ENCODE assay signal across 1 cellular context in genomic region chr19:10928563-10929401, GRCh38.
TF ChIP-seq lines count a peak whose summit lies in the region.

TIMM29 (plus strand) TSS chr19:10928811; CDS start chr19:10928823, 12 bp downstream.
YIPF2 (minus strand) TSS chr19:10928639; CDS start chr19:10928410, 229 bp downstream.

TF ChIP-seq in K562, 482 proteins besides CTCF, POLR2A, EP300 and RAD21 (continued from another document and continues in another):
- TF ChIP-seq ZHX1 (conservative IDR thresholded peaks at IDR 0.05; ENCODE audit: low read length) (peak; percentile 60; the same call in 1 of the 2 replicates), MAX (CRISPR knock-in tag; IDR thresholded peaks at IDR 0.05) (peak; percentile 54), TEAD4 (IDR thresholded peaks at IDR 0.05; ENCODE audit: low read length) (peak; percentile 13; the same call in 1 of the 2 replicates), TEAD4 (CRISPR knock-in tag; IDR thresholded peaks at IDR 0.05; ENCODE audit: borderline replicate concordance) (no peak; the same call in 1 of the 2 replicates), ETV6 (IDR thresholded peaks at IDR 0.05; ENCODE audit: borderline replicate concordance in 1 of 2, low read depth in 2 of 2, low read length in 1 of 2) (0 out of 4 replicates have a peak, but pooled peaks of 1 of the 2 experiments have one; percentile 26), ETV6 (CRISPR knock-in tag; IDR thresholded peaks at IDR 0.05; ENCODE audit: borderline replicate concordance) (no peak), NFRKB (IDR thresholded peaks at IDR 0.05; ENCODE audit: low read depth) (peak; percentile 77), ELF1 (tag; IDR thresholded peaks at IDR 0.05) (peak; percentile 91), SRSF7 (optimal IDR thresholded peaks at IDR 0.05; ENCODE audit: low read depth, low read length) (no peak), ZFP36 (IDR thresholded peaks at IDR 0.05; ENCODE audit: low read depth, low read length, partially characterized antibody) (peak; percentile 18), DACH1 (IDR thresholded peaks at IDR 0.05; ENCODE audit: partially characterized antibody) (no peak), TOE1 (IDR thresholded peaks at IDR 0.05; ENCODE audit: borderline replicate concordance) (peak; percentile 70), TOE1 (CRISPR knock-in tag; IDR thresholded peaks at IDR 0.05; ENCODE audit: borderline replicate concordance, low read depth) (no peak), E2F6 (IDR thresholded peaks at IDR 0.05; ENCODE audit: borderline replicate concordance in 1 of 2, extremely low read depth in 1 of 2, insufficient read depth in 1 of 2, insufficient read length in 1 of 2, low read depth in 1 of 2, low read length in 1 of 2, poor library complexity in 1 of 2, severe bottlenecking in 1 of 2) (peak in 1 of 2 experiments; percentile 43), TRIM24 (IDR thresholded peaks at IDR 0.05) (peak in 1 of 2 experiments; percentile 98; a peak in 2 of 4 replicates), OTX1 (CRISPR knock-in tag; IDR thresholded peaks at IDR 0.05) (0 out of 2 replicates have a peak, but pooled peaks have one; percentile 7), BRF1 (IDR thresholded peaks at IDR 0.05; ENCODE audit: borderline replicate concordance, extremely low read depth, insufficient read length) (no peak), ETS1 (conservative IDR thresholded peaks at IDR 0.05; ENCODE audit: control insufficient read depth, low read depth, low read length) (no peak), SRSF3 (IDR thresholded peaks at IDR 0.05; ENCODE audit: insufficient read depth, low read length) (no peak), FUS (optimal IDR thresholded peaks at IDR 0.05; ENCODE audit: low read depth, low read length) (peak; percentile 39), KAT2B (IDR thresholded peaks at IDR 0.05; ENCODE audit: low read depth, low read length) (no peak), ZSCAN32 (CRISPR knock-in tag; IDR thresholded peaks at IDR 0.05) (0 out of 2 replicates have a peak, but pooled peaks have one; percentile 4), SPI1 (IDR thresholded peaks at IDR 0.05; ENCODE audit: borderline replicate concordance, low read depth, low read length) (peak; percentile 45; the same call in 1 of the 2 replicates), CTBP1 (IDR thresholded peaks at IDR 0.05; ENCODE audit: borderline replicate concordance) (peak; percentile 70), ZNF133 (CRISPR knock-in tag; IDR thresholded peaks at IDR 0.05) (no peak), ADNP (tag; IDR thresholded peaks at IDR 0.05) (no peak), NR2C2 (CRISPR knock-in tag; IDR thresholded peaks at IDR 0.05) (no peak), NR2C2 (tag; IDR thresholded peaks at IDR 0.05) (peak; percentile 78; the same call in 1 of the 2 replicates), FOXK2 (conservative IDR thresholded peaks at IDR 0.05 in 1 of 2, IDR thresholded peaks at IDR 0.05 in 1 of 2; ENCODE audit: low read depth in 2 of 2) (peak; percentile 99 to 100), POLR2AphosphoS5 (IDR thresholded peaks at IDR 0.05; ENCODE audit: control insufficient read depth, insufficient read depth, low read depth, low read length) (peak; percentile 70; the same call in 1 of the 2 replicates), ZC3H11A (IDR thresholded peaks at IDR 0.05; ENCODE audit: low read depth, low read length) (0 out of 2 replicates have a peak, but pooled peaks have one; percentile 68), ZNF717 (CRISPR knock-in tag; IDR thresholded peaks at IDR 0.05) (no peak), MNT (conservative IDR thresholded peaks at IDR 0.05) (peak; percentile 83 to 88), CBX5 (IDR thresholded peaks at IDR 0.05; ENCODE audit: borderline replicate concordance, low read depth) (no peak), BHLHE40 (IDR thresholded peaks at IDR 0.05; ENCODE audit: low read length) (peak; percentile 19; the same call in 1 of the 2 replicates), COPS2 (conservative IDR thresholded peaks at IDR 0.05) (no peak), ESRRA (IDR thresholded peaks at IDR 0.05; ENCODE audit: borderline replicate concordance, low read depth) (peak; percentile 80), EP400 (IDR thresholded peaks at IDR 0.05) (peak; percentile 95), ZNF764 (CRISPR knock-in tag; IDR thresholded peaks at IDR 0.05; ENCODE audit: low read depth) (no peak), MYC (IDR thresholded peaks at IDR 0.05; ENCODE audit: low read depth, low read length) (peak; percentile 51; the same call in 1 of the 2 replicates), MYC (CRISPR knock-in tag; IDR thresholded peaks at IDR 0.05; ENCODE audit: borderline replicate concordance, low read depth) (no peak), ELF2 (CRISPR knock-in tag; IDR thresholded peaks at IDR 0.05) (peak; percentile 96), CCAR2 (IDR thresholded peaks at IDR 0.05; ENCODE audit: low read depth, low read length) (no peak), RFX7 (CRISPR knock-in tag; IDR thresholded peaks at IDR 0.05) (no peak), SMAD3 (CRISPR knock-in tag; conservative IDR thresholded peaks at IDR 0.05) (no peak), GABPB1 (CRISPR knock-in tag; IDR thresholded peaks at IDR 0.05) (peak; percentile 100), HNRNPK (IDR thresholded peaks at IDR 0.05; ENCODE audit: low read depth, low read length, poor library complexity, severe bottlenecking) (no peak), SIN3B (IDR thresholded peaks at IDR 0.05; ENCODE audit: low read depth) (peak; percentile 98), CBX3 (IDR thresholded peaks at IDR 0.05; ENCODE audit: borderline replicate concordance in 1 of 2, low read length in 2 of 2) (peak in 1 of 2 experiments; percentile 61; a peak in 1 of 3 replicates)
- TF ChIP-seq, protein P1, sequence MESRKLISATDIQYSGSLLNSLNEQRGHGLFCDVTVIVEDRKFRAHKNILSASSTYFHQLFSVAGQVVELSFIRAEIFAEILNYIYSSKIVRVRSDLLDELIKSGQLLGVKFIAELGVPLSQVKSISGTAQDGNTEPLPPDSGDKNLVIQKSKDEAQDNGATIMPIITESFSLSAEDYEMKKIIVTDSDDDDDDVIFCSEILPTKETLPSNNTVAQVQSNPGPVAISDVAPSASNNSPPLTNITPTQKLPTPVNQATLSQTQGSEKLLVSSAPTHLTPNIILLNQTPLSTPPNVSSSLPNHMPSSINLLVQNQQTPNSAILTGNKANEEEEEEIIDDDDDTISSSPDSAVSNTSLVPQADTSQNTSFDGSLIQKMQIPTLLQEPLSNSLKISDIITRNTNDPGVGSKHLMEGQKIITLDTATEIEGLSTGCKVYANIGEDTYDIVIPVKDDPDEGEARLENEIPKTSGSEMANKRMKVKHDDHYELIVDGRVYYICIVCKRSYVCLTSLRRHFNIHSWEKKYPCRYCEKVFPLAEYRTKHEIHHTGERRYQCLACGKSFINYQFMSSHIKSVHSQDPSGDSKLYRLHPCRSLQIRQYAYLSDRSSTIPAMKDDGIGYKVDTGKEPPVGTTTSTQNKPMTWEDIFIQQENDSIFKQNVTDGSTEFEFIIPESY (CRISPR knock-in tag; IDR thresholded peaks at IDR 0.05): no peak
- TF ChIP-seq, protein P2, sequence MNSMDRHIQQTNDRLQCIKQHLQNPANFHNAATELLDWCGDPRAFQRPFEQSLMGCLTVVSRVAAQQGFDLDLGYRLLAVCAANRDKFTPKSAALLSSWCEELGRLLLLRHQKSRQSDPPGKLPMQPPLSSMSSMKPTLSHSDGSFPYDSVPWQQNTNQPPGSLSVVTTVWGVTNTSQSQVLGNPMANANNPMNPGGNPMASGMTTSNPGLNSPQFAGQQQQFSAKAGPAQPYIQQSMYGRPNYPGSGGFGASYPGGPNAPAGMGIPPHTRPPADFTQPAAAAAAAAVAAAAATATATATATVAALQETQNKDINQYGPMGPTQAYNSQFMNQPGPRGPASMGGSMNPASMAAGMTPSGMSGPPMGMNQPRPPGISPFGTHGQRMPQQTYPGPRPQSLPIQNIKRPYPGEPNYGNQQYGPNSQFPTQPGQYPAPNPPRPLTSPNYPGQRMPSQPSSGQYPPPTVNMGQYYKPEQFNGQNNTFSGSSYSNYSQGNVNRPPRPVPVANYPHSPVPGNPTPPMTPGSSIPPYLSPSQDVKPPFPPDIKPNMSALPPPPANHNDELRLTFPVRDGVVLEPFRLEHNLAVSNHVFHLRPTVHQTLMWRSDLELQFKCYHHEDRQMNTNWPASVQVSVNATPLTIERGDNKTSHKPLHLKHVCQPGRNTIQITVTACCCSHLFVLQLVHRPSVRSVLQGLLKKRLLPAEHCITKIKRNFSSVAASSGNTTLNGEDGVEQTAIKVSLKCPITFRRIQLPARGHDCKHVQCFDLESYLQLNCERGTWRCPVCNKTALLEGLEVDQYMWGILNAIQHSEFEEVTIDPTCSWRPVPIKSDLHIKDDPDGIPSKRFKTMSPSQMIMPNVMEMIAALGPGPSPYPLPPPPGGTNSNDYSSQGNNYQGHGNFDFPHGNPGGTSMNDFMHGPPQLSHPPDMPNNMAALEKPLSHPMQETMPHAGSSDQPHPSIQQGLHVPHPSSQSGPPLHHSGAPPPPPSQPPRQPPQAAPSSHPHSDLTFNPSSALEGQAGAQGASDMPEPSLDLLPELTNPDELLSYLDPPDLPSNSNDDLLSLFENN (IDR thresholded peaks at IDR 0.05; ENCODE audit: low read depth in 2 of 2, low read length in 2 of 2): 0 out of 4 replicates have a peak, but pooled peaks of 1 of the 2 experiments have one; percentile 63
- TF ChIP-seq, protein P3, sequence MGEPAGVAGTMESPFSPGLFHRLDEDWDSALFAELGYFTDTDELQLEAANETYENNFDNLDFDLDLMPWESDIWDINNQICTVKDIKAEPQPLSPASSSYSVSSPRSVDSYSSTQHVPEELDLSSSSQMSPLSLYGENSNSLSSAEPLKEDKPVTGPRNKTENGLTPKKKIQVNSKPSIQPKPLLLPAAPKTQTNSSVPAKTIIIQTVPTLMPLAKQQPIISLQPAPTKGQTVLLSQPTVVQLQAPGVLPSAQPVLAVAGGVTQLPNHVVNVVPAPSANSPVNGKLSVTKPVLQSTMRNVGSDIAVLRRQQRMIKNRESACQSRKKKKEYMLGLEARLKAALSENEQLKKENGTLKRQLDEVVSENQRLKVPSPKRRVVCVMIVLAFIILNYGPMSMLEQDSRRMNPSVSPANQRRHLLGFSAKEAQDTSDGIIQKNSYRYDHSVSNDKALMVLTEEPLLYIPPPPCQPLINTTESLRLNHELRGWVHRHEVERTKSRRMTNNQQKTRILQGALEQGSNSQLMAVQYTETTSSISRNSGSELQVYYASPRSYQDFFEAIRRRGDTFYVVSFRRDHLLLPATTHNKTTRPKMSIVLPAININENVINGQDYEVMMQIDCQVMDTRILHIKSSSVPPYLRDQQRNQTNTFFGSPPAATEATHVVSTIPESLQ (CRISPR knock-in tag; IDR thresholded peaks at IDR 0.05): no peak
- TF ChIP-seq, protein P4, sequence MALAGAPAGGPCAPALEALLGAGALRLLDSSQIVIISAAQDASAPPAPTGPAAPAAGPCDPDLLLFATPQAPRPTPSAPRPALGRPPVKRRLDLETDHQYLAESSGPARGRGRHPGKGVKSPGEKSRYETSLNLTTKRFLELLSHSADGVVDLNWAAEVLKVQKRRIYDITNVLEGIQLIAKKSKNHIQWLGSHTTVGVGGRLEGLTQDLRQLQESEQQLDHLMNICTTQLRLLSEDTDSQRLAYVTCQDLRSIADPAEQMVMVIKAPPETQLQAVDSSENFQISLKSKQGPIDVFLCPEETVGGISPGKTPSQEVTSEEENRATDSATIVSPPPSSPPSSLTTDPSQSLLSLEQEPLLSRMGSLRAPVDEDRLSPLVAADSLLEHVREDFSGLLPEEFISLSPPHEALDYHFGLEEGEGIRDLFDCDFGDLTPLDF (CRISPR knock-in tag; IDR thresholded peaks at IDR 0.05): 0 out of 2 replicates have a peak, but pooled peaks have one; percentile 62
